ENCODE assay signal across 1 cellular context in the genomic region with DNA sequence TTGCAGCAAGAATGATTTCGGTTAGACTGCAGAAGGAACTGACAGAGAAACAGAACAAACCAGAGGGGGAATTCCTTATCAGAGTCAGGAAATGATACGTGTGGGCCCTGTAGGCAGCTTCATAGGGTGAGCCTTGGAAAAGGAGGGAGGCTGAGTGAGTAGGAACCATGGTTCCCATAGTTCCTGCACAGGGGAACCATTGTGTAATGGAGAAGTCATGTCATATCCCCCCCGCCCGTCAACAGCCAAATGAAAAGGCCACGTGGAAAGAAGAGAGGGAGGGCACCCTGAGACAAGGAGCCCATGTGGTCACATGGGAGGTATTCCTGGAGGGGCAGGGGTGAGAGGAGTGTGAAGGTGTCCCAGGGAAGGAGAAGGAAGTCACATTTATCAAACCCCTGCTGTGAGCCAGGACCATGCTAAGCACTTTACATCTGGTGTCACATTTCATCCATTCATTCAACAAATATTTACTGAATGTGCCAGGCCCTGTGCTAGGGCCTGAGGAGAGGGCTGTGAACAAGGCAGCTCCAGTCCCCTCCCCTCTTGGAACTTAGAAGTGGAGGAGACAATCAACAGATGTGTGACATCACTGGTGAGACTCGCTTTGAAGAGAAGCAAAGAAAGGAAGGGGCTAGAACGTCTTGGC.
TF ChIP-seq lines count a peak whose summit lies in the region.

No MANE protein-coding gene starts in this region.

TF ChIP-seq in HEK293T, 16 proteins besides CTCF, POLR2A, EP300 and RAD21 (continued from another document):
- no peak for TF ChIP-seq CTBP1 (IDR thresholded peaks at IDR 0.05; ENCODE audit: borderline replicate concordance)
- TF ChIP-seq, protein P1, sequence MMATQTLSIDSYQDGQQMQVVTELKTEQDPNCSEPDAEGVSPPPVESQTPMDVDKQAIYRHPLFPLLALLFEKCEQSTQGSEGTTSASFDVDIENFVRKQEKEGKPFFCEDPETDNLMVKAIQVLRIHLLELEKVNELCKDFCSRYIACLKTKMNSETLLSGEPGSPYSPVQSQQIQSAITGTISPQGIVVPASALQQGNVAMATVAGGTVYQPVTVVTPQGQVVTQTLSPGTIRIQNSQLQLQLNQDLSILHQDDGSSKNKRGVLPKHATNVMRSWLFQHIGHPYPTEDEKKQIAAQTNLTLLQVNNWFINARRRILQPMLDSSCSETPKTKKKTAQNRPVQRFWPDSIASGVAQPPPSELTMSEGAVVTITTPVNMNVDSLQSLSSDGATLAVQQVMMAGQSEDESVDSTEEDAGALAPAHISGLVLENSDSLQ (IDR thresholded peaks at IDR 0.05): no peak
